32 cellular contexts compared by ENCODE assay signal in the genomic region with DNA sequence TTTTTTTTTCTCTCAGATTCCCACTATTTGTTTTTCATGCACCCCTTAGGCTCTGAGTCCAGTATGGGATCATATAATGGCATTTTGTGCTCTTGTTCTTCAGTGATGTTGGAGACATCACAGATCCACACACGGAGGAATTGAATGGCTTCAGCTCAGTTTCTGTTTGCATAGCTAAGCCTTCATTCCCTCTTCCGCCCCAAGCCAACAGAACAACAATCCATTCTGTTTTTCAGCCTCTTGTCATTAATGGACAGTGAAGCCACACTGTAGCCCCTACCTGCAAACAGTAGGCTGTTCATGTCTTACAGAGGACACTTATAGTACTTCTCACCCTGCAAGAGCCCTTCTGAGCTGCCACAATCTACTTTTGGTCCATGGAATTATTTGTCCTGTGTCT.
"Had no signal": no experiment of that assay in that cellular context is flagged by ENCODE, and none has a peak within 500 bp of the region (broad histone marks: within the 10 kb centered on the region; RNA-seq: fewer than 3 reads in every experiment).

No MANE protein-coding gene starts in this region.

- H3K9me3 Mint-ChIP-seq: brain; naive B cell; nephron progenitor cell; stimulated activated memory B cell treated with anti-CD40 and anti-IgM and Interleukin-4, amounts not matched to agents 10 μg/mL and 1 μg/mL and 100 μg/mL, for 72 hours; stimulated activated naive CD8-positive, alpha-beta T cell treated with anti-CD3 and anti-CD28 coated beads, Interleukin-15, amount 100 ng/mL, for 72 hours had no signal

- H3K4me3 Mint-ChIP-seq: activated naive CD8-positive, alpha-beta T cell; brain; naive B cell; nephron progenitor cell; stimulated activated memory B cell treated with anti-CD40 and anti-IgM and Interleukin-4, amounts not matched to agents 10 μg/mL and 1 μg/mL and 100 μg/mL, for 72 hours; stimulated activated naive CD8-positive, alpha-beta T cell treated with anti-CD3 and anti-CD28 coated beads, Interleukin-15, amount 100 ng/mL, for 72 hours had no signal

- H3K27me3 Mint-ChIP-seq: stimulated activated memory B cell treated with anti-CD40 and anti-IgM and Interleukin-4, amounts not matched to agents 10 μg/mL and 1 μg/mL and 100 μg/mL, for 72 hours; stimulated activated naive CD8-positive, alpha-beta T cell treated with anti-CD3 and anti-CD28 coated beads, Interleukin-15, amount 100 ng/mL, for 72 hours had no signal

- H3K27ac ChIP-seq: cardiac muscle cell, colonic mucosa, gastrocnemius medialis, hepatocyte, parathyroid adenoma, right atrium auricular region, upper lobe of left lung, vagina, VCaP had no signal

- FAIRE-seq: keratinocyte had no signal

- H3K4me1 ChIP-seq: colonic mucosa, gastrocnemius medialis, parathyroid adenoma, right atrium auricular region, upper lobe of left lung, vagina had no signal

- H3K27ac Mint-ChIP-seq: activated naive CD8-positive, alpha-beta T cell; brain; naive B cell; nephron progenitor cell; stimulated activated memory B cell treated with anti-CD40 and anti-IgM and Interleukin-4, amounts not matched to agents 10 μg/mL and 1 μg/mL and 100 μg/mL, for 72 hours; stimulated activated naive CD8-positive, alpha-beta T cell treated with anti-CD3 and anti-CD28 coated beads, Interleukin-15, amount 100 ng/mL, for 72 hours had no signal

- H3K36me3 Mint-ChIP-seq: activated naive CD8-positive, alpha-beta T cell; brain; naive B cell; stimulated activated memory B cell treated with anti-CD40 and anti-IgM and Interleukin-4, amounts not matched to agents 10 μg/mL and 1 μg/mL and 100 μg/mL, for 72 hours had no signal

- H3K79me2 ChIP-seq: hepatocyte, parathyroid adenoma had no signal

- DNase-seq: activated CD4-positive, alpha-beta T cell treated with anti-CD3 and anti-CD28 coated beads for 4 hours; activated CD4-positive, alpha-beta T cell treated with anti-CD3 and anti-CD28 coated beads, Interleukin-2, amount 50 U/mL, for 48 hours; activated CD8-positive, alpha-beta memory T cell treated with anti-CD3 and anti-CD28 coated beads for 24 hours; activated effector memory CD4-positive, alpha-beta T cell treated with Interleukin-2 at 50 U/mL for 16 hours; activated naive CD4-positive, alpha-beta T cell treated with Interleukin-2 at 50 U/mL for 16 hours; aorta; cerebellar nuclear complex; colonic mucosa; effector CD8-positive, alpha-beta T cell; gastrocnemius medialis; left cardiac atrium; left ventricle myocardium superior; naive B cell; nephron progenitor cell; occipital lobe; stimulated activated CD4-positive, alpha-beta T cell treated with anti-CD3 and anti-CD28 coated beads, Interleukin-1b, Interleukin-23, amount 100 ng/mL, for 48 hours; stimulated activated CD4-positive, alpha-beta T cell treated with anti-CD3 and anti-CD28 coated beads, Interleukin-4, amount 100 ng/mL, for 4 hours; stimulated activated CD8-positive, alpha-beta memory T cell treated with anti-CD3 and anti-CD28 coated beads, Interleukin-4, amount 100 ng/mL, for 48 hours; stimulated activated naive CD8-positive, alpha-beta T cell treated with anti-CD3 and anti-CD28 coated beads, Interleukin-15, amount 100 ng/mL, for 72 hours; substantia nigra; upper lobe of left lung had no signal

- H3K36me3 ChIP-seq: cardiac muscle cell, colonic mucosa, gastrocnemius medialis, right atrium auricular region, upper lobe of left lung, vagina had no signal

- H3K4me3 ChIP-seq: cardiac muscle cell, colonic mucosa, gastrocnemius medialis, hepatocyte, right atrium auricular region, smooth muscle cell, upper lobe of left lung, vagina had no signal

- H3K27me3 ChIP-seq: cardiac muscle cell, colonic mucosa, gastrocnemius medialis, hepatocyte, right atrium auricular region, upper lobe of left lung, vagina had no signal

- H3K4me1 Mint-ChIP-seq: naive B cell; nephron progenitor cell; stimulated activated memory B cell treated with anti-CD40 and anti-IgM and Interleukin-4, amounts not matched to agents 10 μg/mL and 1 μg/mL and 100 μg/mL, for 72 hours; stimulated activated naive CD8-positive, alpha-beta T cell treated with anti-CD3 and anti-CD28 coated beads, Interleukin-15, amount 100 ng/mL, for 72 hours had no signal

- H3K4me2 ChIP-seq: hepatocyte, smooth muscle cell had no signal

- H2AFZ ChIP-seq: hepatocyte, parathyroid adenoma had no signal

- H3K9me3 ChIP-seq: colonic mucosa, gastrocnemius medialis, right atrium auricular region, upper lobe of left lung, vagina had no signal

- H3K9ac ChIP-seq: parathyroid adenoma had no signal
